In the genomic region with DNA sequence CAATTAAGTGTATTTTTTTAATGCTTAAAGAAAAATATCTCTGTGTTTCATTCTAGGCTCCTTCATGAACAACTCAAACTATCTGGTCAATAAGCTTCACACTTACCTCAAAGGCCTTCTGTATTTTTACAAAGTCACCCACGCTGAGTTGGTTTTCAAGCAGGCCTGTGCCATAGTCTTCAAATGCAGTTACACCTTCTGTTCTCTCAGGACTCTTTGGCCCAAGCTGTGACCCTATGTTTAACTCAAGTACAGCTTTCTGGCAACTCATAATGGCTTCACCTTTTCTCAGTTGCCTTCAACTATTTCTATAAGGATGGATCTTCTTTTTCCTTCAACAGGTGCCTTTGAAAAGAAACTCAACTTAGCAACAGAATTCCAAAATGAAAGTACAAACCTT, we compare ENCODE assay signal across 1 cellular context.
TF ChIP-seq lines count a peak whose summit lies in the region.

No MANE protein-coding gene starts in this region.

TF ChIP-seq in WTC11, 78 proteins besides CTCF, POLR2A, EP300 and RAD21 (continued from another document):
- TF ChIP-seq, protein P1, sequence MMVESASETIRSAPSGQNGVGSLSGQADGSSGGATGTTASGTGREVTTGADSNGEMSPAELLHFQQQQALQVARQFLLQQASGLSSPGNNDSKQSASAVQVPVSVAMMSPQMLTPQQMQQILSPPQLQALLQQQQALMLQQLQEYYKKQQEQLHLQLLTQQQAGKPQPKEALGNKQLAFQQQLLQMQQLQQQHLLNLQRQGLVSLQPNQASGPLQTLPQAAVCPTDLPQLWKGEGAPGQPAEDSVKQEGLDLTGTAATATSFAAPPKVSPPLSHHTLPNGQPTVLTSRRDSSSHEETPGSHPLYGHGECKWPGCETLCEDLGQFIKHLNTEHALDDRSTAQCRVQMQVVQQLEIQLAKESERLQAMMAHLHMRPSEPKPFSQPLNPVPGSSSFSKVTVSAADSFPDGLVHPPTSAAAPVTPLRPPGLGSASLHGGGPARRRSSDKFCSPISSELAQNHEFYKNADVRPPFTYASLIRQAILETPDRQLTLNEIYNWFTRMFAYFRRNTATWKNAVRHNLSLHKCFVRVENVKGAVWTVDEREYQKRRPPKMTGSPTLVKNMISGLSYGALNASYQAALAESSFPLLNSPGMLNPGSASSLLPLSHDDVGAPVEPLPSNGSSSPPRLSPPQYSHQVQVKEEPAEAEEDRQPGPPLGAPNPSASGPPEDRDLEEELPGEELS (CRISPR knock-in tag; IDR thresholded peaks at IDR 0.05): no peak
- TF ChIP-seq ZNF532 (CRISPR knock-in tag; IDR thresholded peaks at IDR 0.05; ENCODE audit: borderline replicate concordance): no peak
- TF ChIP-seq PREB (CRISPR knock-in tag; IDR thresholded peaks at IDR 0.05; ENCODE audit: borderline replicate concordance): no peak
- TF ChIP-seq, protein P2, sequence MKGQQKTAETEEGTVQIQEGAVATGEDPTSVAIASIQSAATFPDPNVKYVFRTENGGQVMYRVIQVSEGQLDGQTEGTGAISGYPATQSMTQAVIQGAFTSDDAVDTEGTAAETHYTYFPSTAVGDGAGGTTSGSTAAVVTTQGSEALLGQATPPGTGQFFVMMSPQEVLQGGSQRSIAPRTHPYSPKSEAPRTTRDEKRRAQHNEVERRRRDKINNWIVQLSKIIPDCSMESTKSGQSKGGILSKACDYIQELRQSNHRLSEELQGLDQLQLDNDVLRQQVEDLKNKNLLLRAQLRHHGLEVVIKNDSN (CRISPR knock-in tag; IDR thresholded peaks at IDR 0.05): no peak
